1 cellular context compared by ENCODE assay signal in the genomic region with DNA sequence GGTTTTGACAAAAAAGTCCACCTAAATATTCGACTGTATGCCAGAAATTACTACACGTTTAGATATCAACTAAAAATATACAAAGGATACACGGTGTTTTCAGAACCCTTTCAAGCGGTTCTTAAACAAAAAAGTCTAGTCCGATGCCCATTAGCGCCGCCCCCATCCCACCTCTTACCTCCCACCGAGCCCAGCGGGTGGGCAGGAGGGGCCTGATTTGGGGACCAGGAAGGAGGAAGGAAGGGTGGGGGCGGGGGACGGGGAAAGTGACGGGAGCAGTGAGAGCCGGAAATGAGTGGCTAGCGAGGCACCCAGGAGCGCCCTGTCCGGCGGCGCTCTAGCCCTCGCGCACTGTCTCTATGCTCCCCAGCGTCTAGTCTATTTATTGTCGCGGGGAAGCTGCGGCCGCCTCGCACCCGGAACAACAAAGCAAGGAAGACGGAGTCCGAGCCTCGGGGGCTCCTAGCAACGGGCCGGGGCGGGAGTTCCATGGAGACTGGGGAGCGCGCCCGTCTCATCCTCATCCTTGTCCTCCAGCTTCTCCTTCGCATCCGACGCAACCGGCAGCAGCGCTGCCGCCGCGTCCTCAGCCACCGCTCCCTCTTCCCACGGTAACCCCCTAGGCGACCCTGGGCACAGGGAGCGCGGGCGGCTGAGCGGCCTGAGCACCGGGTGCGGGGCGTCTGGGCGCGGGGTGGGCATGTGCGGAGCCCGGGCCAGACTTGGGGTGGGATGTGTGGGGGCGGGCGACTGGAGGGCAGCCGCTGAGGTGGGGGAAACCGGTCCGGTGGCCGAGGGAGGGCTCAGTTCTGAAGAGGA.
TF ChIP-seq lines count a peak whose summit lies in the region.

Gene TBPL1 (plus strand): TSS at position 410 of the 819 bp plus-strand sequence. CDS start 26,902 bp downstream, outside the sequence.

TF ChIP-seq in HEK293, 187 proteins besides CTCF, POLR2A, EP300 and RAD21 (continued from another document):
- TF ChIP-seq, protein P1, sequence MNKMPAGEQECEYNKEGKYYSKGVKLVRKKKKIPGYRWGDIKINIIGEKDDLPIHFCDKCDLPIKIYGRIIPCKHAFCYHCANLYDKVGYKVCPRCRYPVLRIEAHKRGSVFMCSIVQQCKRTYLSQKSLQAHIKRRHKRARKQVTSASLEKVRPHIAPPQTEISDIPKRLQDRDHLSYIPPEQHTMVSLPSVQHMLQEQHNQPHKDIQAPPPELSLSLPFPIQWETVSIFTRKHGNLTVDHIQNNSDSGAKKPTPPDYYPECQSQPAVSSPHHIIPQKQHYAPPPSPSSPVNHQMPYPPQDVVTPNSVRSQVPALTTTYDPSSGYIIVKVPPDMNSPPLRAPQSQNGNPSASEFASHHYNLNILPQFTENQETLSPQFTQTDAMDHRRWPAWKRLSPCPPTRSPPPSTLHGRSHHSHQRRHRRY (tag by site-specific recombination; IDR thresholded peaks at IDR 0.05) = no peak
- TF ChIP-seq PATZ1 (tag by site-specific recombination; IDR thresholded peaks at IDR 0.05) (peak; percentile 98), KLF16 (tag by site-specific recombination; IDR thresholded peaks at IDR 0.05) (0 out of 2 replicates have a peak, but pooled peaks have one; percentile 48), SP7 (tag by site-specific recombination; IDR thresholded peaks at IDR 0.05) (peak; percentile 82), ZNF571 (tag by site-specific recombination; IDR thresholded peaks at IDR 0.05) (no peak), ZNF121 (tag by site-specific recombination; IDR thresholded peaks at IDR 0.05) (no peak), ZNF501 (tag by site-specific recombination; IDR thresholded peaks at IDR 0.05) (peak; percentile 91), ZNF112 (tag by site-specific recombination; IDR thresholded peaks at IDR 0.05) (no peak), ZNF596 (tag by site-specific recombination; IDR thresholded peaks at IDR 0.05) (no peak), ELK4 (IDR thresholded peaks at IDR 0.05; ENCODE audit: borderline replicate concordance, low read depth, low read length) (peak; percentile 80; the same call in 1 of the 2 replicates), ZNF510 (tag by site-specific recombination; IDR thresholded peaks at IDR 0.05; ENCODE audit: insufficient replicate concordance) (no peak), ZBTB1 (tag by site-specific recombination; IDR thresholded peaks at IDR 0.05) (no peak), ZBTB6 (tag by site-specific recombination; IDR thresholded peaks at IDR 0.05) (no peak), ZNF132 (tag by site-specific recombination; IDR thresholded peaks at IDR 0.05; ENCODE audit: borderline replicate concordance) (no peak), ZNF169 (tag by site-specific recombination; IDR thresholded peaks at IDR 0.05) (no peak), KLF1 (tag by site-specific recombination; IDR thresholded peaks at IDR 0.05) (peak; percentile 77), ZNF560 (tag by site-specific recombination; IDR thresholded peaks at IDR 0.05; ENCODE audit: borderline replicate concordance) (no peak), ZBTB48 (tag by site-specific recombination; IDR thresholded peaks at IDR 0.05) (0 out of 2 replicates have a peak, but pooled peaks have one; percentile 6), ZNF138 (tag by site-specific recombination; IDR thresholded peaks at IDR 0.05; ENCODE audit: borderline replicate concordance) (no peak), ZNF214 (tag by site-specific recombination; IDR thresholded peaks at IDR 0.05; ENCODE audit: borderline replicate concordance) (no peak), MYNN (tag by site-specific recombination; IDR thresholded peaks at IDR 0.05; ENCODE audit: borderline replicate concordance) (no peak), YY2 (tag by site-specific recombination; IDR thresholded peaks at IDR 0.05) (peak; percentile 50; the same call in 1 of the 2 replicates), ZNF426 (tag by site-specific recombination; IDR thresholded peaks at IDR 0.05) (no peak), ZXDB (tag by site-specific recombination; IDR thresholded peaks at IDR 0.05) (peak; percentile 90), ZIC2 (tag by site-specific recombination; IDR thresholded peaks at IDR 0.05) (peak; percentile 86), ZBTB20 (tag by site-specific recombination; IDR thresholded peaks at IDR 0.05) (peak; percentile 62; the same call in 1 of the 2 replicates), ZNF558 (tag by site-specific recombination; IDR thresholded peaks at IDR 0.05) (peak; percentile 28; the same call in 1 of the 2 replicates), ZNF518A (tag by site-specific recombination; conservative IDR thresholded peaks at IDR 0.05; ENCODE audit: low read depth) (peak; percentile 80)
- TF ChIP-seq, protein P2, sequence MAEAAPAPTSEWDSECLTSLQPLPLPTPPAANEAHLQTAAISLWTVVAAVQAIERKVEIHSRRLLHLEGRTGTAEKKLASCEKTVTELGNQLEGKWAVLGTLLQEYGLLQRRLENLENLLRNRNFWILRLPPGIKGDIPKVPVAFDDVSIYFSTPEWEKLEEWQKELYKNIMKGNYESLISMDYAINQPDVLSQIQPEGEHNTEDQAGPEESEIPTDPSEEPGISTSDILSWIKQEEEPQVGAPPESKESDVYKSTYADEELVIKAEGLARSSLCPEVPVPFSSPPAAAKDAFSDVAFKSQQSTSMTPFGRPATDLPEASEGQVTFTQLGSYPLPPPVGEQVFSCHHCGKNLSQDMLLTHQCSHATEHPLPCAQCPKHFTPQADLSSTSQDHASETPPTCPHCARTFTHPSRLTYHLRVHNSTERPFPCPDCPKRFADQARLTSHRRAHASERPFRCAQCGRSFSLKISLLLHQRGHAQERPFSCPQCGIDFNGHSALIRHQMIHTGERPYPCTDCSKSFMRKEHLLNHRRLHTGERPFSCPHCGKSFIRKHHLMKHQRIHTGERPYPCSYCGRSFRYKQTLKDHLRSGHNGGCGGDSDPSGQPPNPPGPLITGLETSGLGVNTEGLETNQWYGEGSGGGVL (tag by site-specific recombination; IDR thresholded peaks at IDR 0.05) = peak; percentile 44
- TF ChIP-seq, protein P3, sequence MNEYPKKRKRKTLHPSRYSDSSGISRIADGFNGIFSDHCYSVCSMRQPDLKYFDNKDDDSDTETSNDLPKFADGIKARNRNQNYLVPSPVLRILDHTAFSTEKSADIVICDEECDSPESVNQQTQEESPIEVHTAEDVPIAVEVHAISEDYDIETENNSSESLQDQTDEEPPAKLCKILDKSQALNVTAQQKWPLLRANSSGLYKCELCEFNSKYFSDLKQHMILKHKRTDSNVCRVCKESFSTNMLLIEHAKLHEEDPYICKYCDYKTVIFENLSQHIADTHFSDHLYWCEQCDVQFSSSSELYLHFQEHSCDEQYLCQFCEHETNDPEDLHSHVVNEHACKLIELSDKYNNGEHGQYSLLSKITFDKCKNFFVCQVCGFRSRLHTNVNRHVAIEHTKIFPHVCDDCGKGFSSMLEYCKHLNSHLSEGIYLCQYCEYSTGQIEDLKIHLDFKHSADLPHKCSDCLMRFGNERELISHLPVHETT (tag by site-specific recombination; IDR thresholded peaks at IDR 0.05) = peak; percentile 98
- TF ChIP-seq, protein P4, sequence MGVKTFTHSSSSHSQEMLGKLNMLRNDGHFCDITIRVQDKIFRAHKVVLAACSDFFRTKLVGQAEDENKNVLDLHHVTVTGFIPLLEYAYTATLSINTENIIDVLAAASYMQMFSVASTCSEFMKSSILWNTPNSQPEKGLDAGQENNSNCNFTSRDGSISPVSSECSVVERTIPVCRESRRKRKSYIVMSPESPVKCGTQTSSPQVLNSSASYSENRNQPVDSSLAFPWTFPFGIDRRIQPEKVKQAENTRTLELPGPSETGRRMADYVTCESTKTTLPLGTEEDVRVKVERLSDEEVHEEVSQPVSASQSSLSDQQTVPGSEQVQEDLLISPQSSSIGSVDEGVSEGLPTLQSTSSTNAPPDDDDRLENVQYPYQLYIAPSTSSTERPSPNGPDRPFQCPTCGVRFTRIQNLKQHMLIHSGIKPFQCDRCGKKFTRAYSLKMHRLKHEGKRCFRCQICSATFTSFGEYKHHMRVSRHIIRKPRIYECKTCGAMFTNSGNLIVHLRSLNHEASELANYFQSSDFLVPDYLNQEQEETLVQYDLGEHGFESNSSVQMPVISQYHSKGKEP (tag by site-specific recombination; IDR thresholded peaks at IDR 0.05) = peak; percentile 67
